11 cellular contexts compared by ENCODE assay signal in the genomic region with DNA sequence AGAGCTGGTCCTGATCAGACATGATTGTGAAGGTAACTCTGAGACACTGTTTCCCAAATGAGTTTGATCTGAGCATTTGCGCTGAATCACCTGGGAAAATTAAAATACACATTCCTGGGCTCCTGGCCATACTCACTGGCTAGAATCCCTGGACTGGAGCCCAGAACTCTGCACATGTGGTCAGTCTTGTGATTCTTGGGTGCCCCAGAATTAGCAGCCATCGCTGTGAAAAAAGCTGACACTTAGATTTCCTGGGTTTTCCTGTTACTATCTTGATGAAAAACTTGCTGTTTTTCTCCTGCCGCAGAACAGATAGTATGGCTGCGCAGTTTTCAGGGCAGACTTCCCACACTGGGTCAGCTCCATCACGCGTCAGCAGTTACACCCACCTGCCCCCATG. TPM values are rescaled to one million over a fixed set of nuclear protein-coding genes. Genes with fewer than 3 reads are reported as not detected.
DNase-seq lines count a peak whose midpoint lies in the region; ATAC-seq and TF ChIP-seq lines count a peak whose summit lies in the region.
"Had no signal": no experiment of that assay in that cellular context is flagged by ENCODE, and none has a peak within 500 bp of the region (broad histone marks: within the 10 kb centered on the region; RNA-seq: fewer than 3 reads in every experiment).

No MANE protein-coding gene starts in this region.

- in situ Hi-C loops in IMR-90 (cut with MboI; ENCODE audit: low sequenced_read_pairs): no loop called here

- CTCF ChIA-PET in IMR-90 (lab: Yijun Ruan, JAX): no interaction called here

- peak; percentile 71 for DNase-seq in IMR-90
- peak; percentile 95 for DNase-seq in choroid plexus epithelial cell (ENCODE audit: low read depth)
- DNase-seq in left kidney (ENCODE audit: low read depth, low spot score): peak; percentile 17
- no peak for DNase-seq in coronary artery (ENCODE audit: low spot score)
- DNase-seq in NCI-H2227 (lab: John Stamatoyannopoulos, UW; ENCODE audit: unreplicated experiment): no peak
- no peak for DNase-seq in HPDE6-E6E7 (ENCODE audit: extremely low spot score)
- no peak for DNase-seq in DMS 273 (lab: John Stamatoyannopoulos, UW; ENCODE audit: unreplicated experiment)
- DNase-seq: NK-92 treated with Interleukin-12 subunit alpha and Interleukin-12 subunit beta, amount 100 ng/mL, for 24 hours; upper lobe of left lung had no signal

- H3K4me1 ChIP-seq in ACC112 (ENCODE audit: control insufficient read depth, insufficient read depth, low read length, unreplicated experiment) (peaks cover 30% of the 10 kb centered on the region), IMR-90 (ENCODE audit: control insufficient read depth, insufficient read depth, low read length) (peaks cover 7% of the 10 kb centered on the region; the same call in 1 of the 2 replicates)

- H3K23ac ChIP-seq in IMR-90 (ENCODE audit: low read depth, low read length): no peak overlapping the region

- no peak overlapping the region; the same call in 1 of the 2 replicates for H2BK20ac ChIP-seq in IMR-90 (ENCODE audit: low read depth, low read length)

- H3K79me1 ChIP-seq in IMR-90 (ENCODE audit: low read depth in 1 of 2, low read length in 2 of 2): no peaks in the 10 kb centered on the region

- WGBS in IMR-90 (ENCODE audit: extremely low coverage in 2 of 2, insufficient read length in 1 of 2), 2 experiments: 81% methylated on average over 4 of the region's 6 CpGs; no CpG with 5 or more reads in 1 of the 2 experiments

- H3K27ac ChIP-seq in ACC112 (ENCODE audit: low read depth, low read length): 0 out of 2 replicates have a peak overlapping the region, but pooled peaks have one; percentile 18
- no peak overlapping the region for H3K27ac ChIP-seq in IMR-90 (ENCODE audit: insufficient read depth, low read length)
- no peak overlapping the region for H3K27ac ChIP-seq in coronary artery
- H3K27ac ChIP-seq: upper lobe of left lung had no signal

- H3K79me2 ChIP-seq in ACC112 (ENCODE audit: control insufficient read depth, insufficient read depth, low read length, unreplicated experiment): no peaks in the 10 kb centered on the region

- H3K9me1 ChIP-seq in IMR-90 (ENCODE audit: insufficient read depth, low read length): 0 out of 2 replicates have a peak, but pooled peaks cover 4% of the 10 kb centered on the region

- 0 out of 2 replicates have a peak overlapping the region, but pooled peaks have one; percentile 21 for H3K14ac ChIP-seq in IMR-90 (replicated peaks; ENCODE audit: low read depth, low read length)

- no TSS peak for BruUV-seq in IMR-90 (replicated peaks; lab: Mats Ljungman, UMichigan)

- H3K18ac ChIP-seq in IMR-90 (ENCODE audit: low read depth, low read length): no peak overlapping the region

- TF ChIP-seq CTCF in IMR-90 (conservative IDR thresholded peaks at IDR 0.05; ENCODE audit: low read depth, low read length): no peak
- no peak for TF ChIP-seq CTCF in choroid plexus epithelial cell (conservative IDR thresholded peaks at IDR 0.05; ENCODE audit: low read depth, low read length)
- TF ChIP-seq CTCF in coronary artery (IDR thresholded peaks at IDR 0.05): no peak

- no peaks in the 10 kb centered on the region for H3K9me3 ChIP-seq in IMR-90 (ENCODE audit: control insufficient read depth, insufficient read depth, low read length)
- H3K9me3 ChIP-seq: upper lobe of left lung had no signal

- POLR2A ChIA-PET in IMR-90 (lab: Charles Lee; ENCODE audit: unreplicated experiment): no interaction called here

- no peak for TF ChIP-seq POLR2A in IMR-90 (IDR thresholded peaks at IDR 0.05; ENCODE audit: low read depth, low read length)

- H3K9ac ChIP-seq in IMR-90 (ENCODE audit: low read depth, low read length): no peak overlapping the region

- peak overlapping the region; percentile 42 for H2AK9ac ChIP-seq in IMR-90 (replicated peaks; ENCODE audit: low read depth, low read length, poor library complexity)

- H4K8ac ChIP-seq in IMR-90 (ENCODE audit: low read depth in 2 of 2, low read length in 2 of 2): peak overlapping the region in 1 of 2 experiments; percentile 22; a peak in 1 of 4 replicates

- no peaks in the 10 kb centered on the region for H4K20me1 ChIP-seq in IMR-90 (ENCODE audit: insufficient read depth, low read length)

- ATAC-seq in IMR-90 (ENCODE audit: low read depth): no peak; the same call in 1 of the 2 replicates

- H3K36me3 ChIP-seq in ACC112 (ENCODE audit: insufficient read depth, low read length): no peaks in the 10 kb centered on the region
- no peaks in the 10 kb centered on the region for H3K36me3 ChIP-seq in IMR-90 (ENCODE audit: control insufficient read depth, insufficient read depth, low read length)
- H3K36me3 ChIP-seq: upper lobe of left lung had no signal

- no peak overlapping the region for H4K5ac ChIP-seq in IMR-90 (ENCODE audit: low read depth, low read length)

- dilution Hi-C loops in IMR-90 (cut with HindIII; ENCODE audit: low sequenced_read_pairs, unreplicated experiment): no loop called here

- H3K27me3 ChIP-seq in ACC112 (ENCODE audit: insufficient read depth, low read length) (peaks cover 17% of the 10 kb centered on the region), IMR-90 (ENCODE audit: control insufficient read depth, insufficient read depth, low read length) (peaks cover 26% of the 10 kb centered on the region)
- H3K27me3 ChIP-seq: upper lobe of left lung had no signal

- no peak overlapping the region for H4K91ac ChIP-seq in IMR-90 (ENCODE audit: insufficient read depth, low read depth, low read length)

- H2AFZ ChIP-seq in ACC112 (ENCODE audit: low read length, unreplicated experiment) (peak overlapping the region; percentile 73), IMR-90 (replicated peaks; ENCODE audit: low read length, poor library complexity) (peak overlapping the region; percentile 53)

- peak overlapping the region; percentile 52; the same call in 1 of the 2 replicates for H2BK120ac ChIP-seq in IMR-90 (ENCODE audit: low read depth, low read length)

- H2BK5ac ChIP-seq in IMR-90 (ENCODE audit: low read depth, low read length, poor library complexity, severe bottlenecking): no peak overlapping the region

- no peak overlapping the region; the same call in 2 of the 3 replicates for H2BK15ac ChIP-seq in IMR-90 (ENCODE audit: low read depth, low read length)

- intact Hi-C loops in IMR-90 (cut with micrococcal nuclease): no loop called here

- no peak overlapping the region for H3K4me2 ChIP-seq in IMR-90 (ENCODE audit: low read depth, low read length)

- no peak for TF ChIP-seq RAD21 in IMR-90 (IDR thresholded peaks at IDR 0.05; ENCODE audit: low read length)

- H3K4me3 ChIP-seq in ACC112 (ENCODE audit: low read depth, low read length): no peak overlapping the region
- no peak overlapping the region for H3K4me3 ChIP-seq in IMR-90 (ENCODE audit: insufficient read depth, low read depth, low read length)
- no peak overlapping the region for H3K4me3 ChIP-seq in choroid plexus epithelial cell (ENCODE audit: low read depth, low read length)
- H3K4me3 ChIP-seq in coronary artery: no peak overlapping the region
- H3K4me3 ChIP-seq: upper lobe of left lung had no signal

- H2AK5ac ChIP-seq in IMR-90 (ENCODE audit: low read depth, low read length): peak overlapping the region; percentile 72; the same call in 1 of the 2 replicates

- no peak overlapping the region for H3K56ac ChIP-seq in IMR-90 (ENCODE audit: extremely low read depth, insufficient read depth, low read length)

- H3K4ac ChIP-seq in IMR-90 (ENCODE audit: low read depth, low read length): peak overlapping the region; percentile 29; the same call in 1 of the 2 replicates

TF ChIP-seq in IMR-90, 13 proteins besides CTCF, POLR2A, EP300 and RAD21 (continues in another document):
- TF ChIP-seq, protein P1, sequence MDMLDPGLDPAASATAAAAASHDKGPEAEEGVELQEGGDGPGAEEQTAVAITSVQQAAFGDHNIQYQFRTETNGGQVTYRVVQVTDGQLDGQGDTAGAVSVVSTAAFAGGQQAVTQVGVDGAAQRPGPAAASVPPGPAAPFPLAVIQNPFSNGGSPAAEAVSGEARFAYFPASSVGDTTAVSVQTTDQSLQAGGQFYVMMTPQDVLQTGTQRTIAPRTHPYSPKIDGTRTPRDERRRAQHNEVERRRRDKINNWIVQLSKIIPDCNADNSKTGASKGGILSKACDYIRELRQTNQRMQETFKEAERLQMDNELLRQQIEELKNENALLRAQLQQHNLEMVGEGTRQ (IDR thresholded peaks at IDR 0.05; ENCODE audit: low read depth, low read length): peak; percentile 69
- no peak for TF ChIP-seq CEBPB (IDR thresholded peaks at IDR 0.05; ENCODE audit: low read depth, low read length)
- TF ChIP-seq NFE2L2 (IDR thresholded peaks at IDR 0.05; ENCODE audit: low read depth, low read length): no peak
- TF ChIP-seq MAZ (IDR thresholded peaks at IDR 0.05; ENCODE audit: borderline replicate concordance, low read depth, low read length): no peak
- TF ChIP-seq, protein P2, sequence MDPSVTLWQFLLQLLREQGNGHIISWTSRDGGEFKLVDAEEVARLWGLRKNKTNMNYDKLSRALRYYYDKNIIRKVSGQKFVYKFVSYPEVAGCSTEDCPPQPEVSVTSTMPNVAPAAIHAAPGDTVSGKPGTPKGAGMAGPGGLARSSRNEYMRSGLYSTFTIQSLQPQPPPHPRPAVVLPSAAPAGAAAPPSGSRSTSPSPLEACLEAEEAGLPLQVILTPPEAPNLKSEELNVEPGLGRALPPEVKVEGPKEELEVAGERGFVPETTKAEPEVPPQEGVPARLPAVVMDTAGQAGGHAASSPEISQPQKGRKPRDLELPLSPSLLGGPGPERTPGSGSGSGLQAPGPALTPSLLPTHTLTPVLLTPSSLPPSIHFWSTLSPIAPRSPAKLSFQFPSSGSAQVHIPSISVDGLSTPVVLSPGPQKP (IDR thresholded peaks at IDR 0.05; ENCODE audit: borderline replicate concordance, low read depth, low read length): no peak
- TF ChIP-seq BHLHE40 (IDR thresholded peaks at IDR 0.05; ENCODE audit: low read depth, low read length): peak; percentile 24; the same call in 1 of the 2 replicates
- TF ChIP-seq SMC3 (IDR thresholded peaks at IDR 0.05; ENCODE audit: low read depth, low read length): no peak
- TF ChIP-seq RFX5 (IDR thresholded peaks at IDR 0.05; ENCODE audit: low read depth, low read length): no peak
- no peak for TF ChIP-seq FOS (IDR thresholded peaks at IDR 0.05; ENCODE audit: low read depth, low read length)

RNA-seq across cellular contexts. Expression of a gene that starts 24.6 kb away (rescaled TPM):
- total RNA-seq in IMR-90 (2012; rRNA removed): under 0.01 TPM in 1 of 2 replicates, not detected in the other
- 0.26 and 0.27 TPM in 2 replicates for polyA plus RNA-seq in IMR-90 (2012; rRNA removed)
- polyA plus RNA-seq in IMR-90 (2012; cell fraction: cytosol; rRNA removed): 0.25 and 0.44 TPM in 2 replicates
- polyA plus RNA-seq in IMR-90 (2012; cell fraction: nucleus; rRNA removed; ENCODE audit: low replicate concordance): 0.65 and 1.1 TPM in 2 replicates

RNA-seq across cellular contexts. Expression of a gene that starts 39.6 kb away (rescaled TPM):
- total RNA-seq in IMR-90 (2012; rRNA removed): 0.83 and 0.90 TPM in 2 replicates
- 6.4 and 7.4 TPM in 2 replicates for polyA plus RNA-seq in IMR-90 (2012; rRNA removed)
- 3.1 and 4.1 TPM in 2 replicates for polyA plus RNA-seq in IMR-90 (2012; cell fraction: cytosol; rRNA removed)
- polyA plus RNA-seq in IMR-90 (2012; cell fraction: nucleus; rRNA removed; ENCODE audit: low replicate concordance): 4.1 and 9.2 TPM in 2 replicates

RNA-seq across cellular contexts. Expression of a gene that starts 50.0 kb away (rescaled TPM):
- total RNA-seq in IMR-90 (2012; rRNA removed): not detected in 2 replicates
- not detected in 2 replicates for polyA plus RNA-seq in IMR-90 (2012; rRNA removed)
- polyA plus RNA-seq in IMR-90 (2012; cell fraction: cytosol; rRNA removed): not detected in 2 replicates
- polyA plus RNA-seq in IMR-90 (2012; cell fraction: nucleus; rRNA removed; ENCODE audit: low replicate concordance): not detected in 2 replicates
- total RNA-seq: mesenteric fat pad, upper lobe of left lung had no signal

Comparison
In these comparisons a context has a peak if more than half of its experiments do, and no peak if none do; other contexts are left out.
1. DNase-seq: peak in IMR-90 (single experiment), choroid plexus epithelial cell (single experiment) and left kidney (single experiment); none in coronary artery (single experiment), NCI-H2227 (single experiment), HPDE6-E6E7 (single experiment) and DMS 273 (single experiment).